Comparison of ENCODE assay signal across 1 cellular context in genomic region chr21:41769521-41769920, GRCh38.
TF ChIP-seq lines count a peak whose summit lies in the region.

No MANE protein-coding gene starts in this region.

TF ChIP-seq in liver, 16 proteins besides CTCF, POLR2A, EP300 and RAD21 (continued from another document):
- TF ChIP-seq ZBTB33 (IDR thresholded peaks at IDR 0.05): no peak
TF ChIP-seq in liver: peak in this region for 0.
